8 cellular contexts compared by ENCODE assay signal in the genomic region with DNA sequence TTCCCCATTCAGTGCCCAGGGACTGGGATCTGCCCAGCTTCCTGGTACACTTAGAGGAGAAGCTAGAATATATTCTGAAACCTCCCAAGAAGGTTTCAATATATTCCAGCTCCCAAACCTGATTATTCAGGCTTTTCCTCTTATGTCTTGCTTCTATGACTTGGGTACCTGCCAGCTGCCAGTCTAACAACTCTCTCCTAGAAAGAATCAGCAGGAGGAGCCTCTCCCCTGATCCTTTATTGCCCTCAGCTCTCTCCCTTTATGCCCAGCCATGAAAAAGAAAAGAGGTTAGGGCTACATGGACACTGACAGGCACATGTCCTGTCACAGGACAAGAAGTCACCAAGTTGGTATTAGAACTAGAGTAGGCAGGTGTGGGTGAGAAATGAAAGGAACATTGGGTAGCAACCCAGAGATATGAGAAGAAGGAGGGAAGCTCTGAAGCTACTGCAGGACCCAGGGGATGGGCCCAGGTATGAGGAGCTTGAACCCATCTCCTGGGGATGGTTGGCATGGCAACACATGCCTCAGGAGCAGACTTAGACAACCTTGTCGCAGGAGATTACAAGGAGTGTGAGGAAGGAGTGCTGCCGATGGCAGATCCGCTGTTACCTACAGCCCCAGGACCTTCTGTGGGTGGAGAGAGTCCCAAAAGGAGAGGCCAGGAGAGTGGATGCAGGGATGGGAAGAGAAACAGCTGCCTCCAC. TPM values are rescaled to one million over a fixed set of nuclear protein-coding genes. Genes with fewer than 3 reads are reported as not detected.
DNase-seq lines count a peak whose midpoint lies in the region; ATAC-seq and TF ChIP-seq lines count a peak whose summit lies in the region.

No MANE protein-coding gene starts in this region.

- H3K27me3 ChIP-seq in GM23248 (replicated peaks; ENCODE audit: insufficient read depth): no peaks in the 10 kb centered on the region
- no peaks in the 10 kb centered on the region for H3K27me3 ChIP-seq in prostate gland (replicated peaks; ENCODE audit: insufficient read depth)

- no peaks in the 10 kb centered on the region for H3K9me2 ChIP-seq in GM23248 (ENCODE audit: insufficient read depth)
- no peaks in the 10 kb centered on the region for H3K9me2 ChIP-seq in OCI-LY7 (ENCODE audit: insufficient read depth, low read length)

- DNase-seq in GM23248 (peak; percentile 26), OCI-LY7 (ENCODE audit: low spot score) (no peak), epithelial cell of proximal tubule (ENCODE audit: low read depth) (no peak), prostate gland (ENCODE audit: low spot score) (peak; percentile 42), GM10266 (ENCODE audit: extremely low spot score) (no peak)
- no peak for DNase-seq in effector CD4-positive, alpha-beta T cell

- TF ChIP-seq CTCF in OCI-LY7 (conservative IDR thresholded peaks at IDR 0.05; ENCODE audit: low read length) (no peak), epithelial cell of proximal tubule (conservative IDR thresholded peaks at IDR 0.05; ENCODE audit: low read depth, low read length) (no peak), prostate gland (IDR thresholded peaks at IDR 0.05) (no peak), GM10266 (IDR thresholded peaks at IDR 0.05; ENCODE audit: control insufficient read depth, insufficient read depth, low read depth, missing control alignments) (no peak)

- H3K79me2 ChIP-seq in GM23248 (ENCODE audit: insufficient read depth) (peaks cover 42% of the 10 kb centered on the region), OCI-LY7 (ENCODE audit: insufficient read depth, low read depth, low read length) (no peaks in the 10 kb centered on the region)

- ATAC-seq in GM18519 (IDR thresholded peaks at IDR 0.05; ENCODE audit: low FRiP score, unreplicated experiment): no peak
- no peak for ATAC-seq in HG02610 (IDR thresholded peaks at IDR 0.05; ENCODE audit: unreplicated experiment)

- POLR2A ChIA-PET in OCI-LY7 (lab: Charles Lee): interaction anchor here (0.6 to 1.3 kb wide), 3 partner anchors 100 to 375 kb away, joined by 3 read pairs; a partner anchor contains a TSS

- intact Hi-C loops in OCI-LY7 (cut with micrococcal nuclease; ENCODE audit: unreplicated experiment) (no loop called here), prostate gland (cut with DNase I) (no loop called here)

- no peak for TF ChIP-seq POLR2A in prostate gland (IDR thresholded peaks at IDR 0.05)

- H3K4me1 ChIP-seq in GM23248 (ENCODE audit: insufficient read depth) (peaks cover 26% of the 10 kb centered on the region), OCI-LY7 (ENCODE audit: insufficient read depth, low read length, poor library complexity, severe bottlenecking) (peaks cover 27% of the 10 kb centered on the region), prostate gland (replicated peaks) (peaks cover 2% of the 10 kb centered on the region)

- no peaks in the 10 kb centered on the region for H3K36me3 ChIP-seq in GM23248 (ENCODE audit: low read depth)
- no peaks in the 10 kb centered on the region for H3K36me3 ChIP-seq in OCI-LY7 (ENCODE audit: insufficient read depth, low read length)
- H3K36me3 ChIP-seq in prostate gland: no peaks in the 10 kb centered on the region

- no peaks in the 10 kb centered on the region for H3K9me3 ChIP-seq in GM23248 (ENCODE audit: low read depth)
- H3K9me3 ChIP-seq in OCI-LY7 (ENCODE audit: low read length): no peaks in the 10 kb centered on the region
- no peaks in the 10 kb centered on the region for H3K9me3 ChIP-seq in prostate gland

- H3K4me3 ChIP-seq in GM23248 (peak overlapping the region; percentile 97), OCI-LY7 (ENCODE audit: low read depth, low read length, poor library complexity, severe bottlenecking) (peak overlapping the region; percentile 72), epithelial cell of proximal tubule (ENCODE audit: low read depth, low read length) (peak overlapping the region; percentile 86), prostate gland (peak overlapping the region in 1 of 2 donors; percentile 72)

- WGBS in GM23248 (ENCODE audit: low coverage in 1 of 2, low lambda C conversion rate in 2 of 2, missing lambda C conversion rate in 2 of 2), 2 experiments: 90 to 98% methylated on average over 3 of the region's 3 CpGs
- WGBS in prostate gland: 76% methylated on average over 3 of the region's 3 CpGs

- in situ Hi-C loops in GM23248 (cut with MboI): no loop called here

- H3K4me2 ChIP-seq in GM23248 (ENCODE audit: unreplicated experiment) (peak overlapping the region; percentile 85), OCI-LY7 (ENCODE audit: low read length) (peak overlapping the region; percentile 78)

- peak overlapping the region; percentile 88 for H3K9ac ChIP-seq in GM23248

- H3K27ac ChIP-seq in GM23248: no peak overlapping the region
- no peak overlapping the region for H3K27ac ChIP-seq in OCI-LY7 (ENCODE audit: low read depth, low read length, poor library complexity, severe bottlenecking)
- H3K27ac ChIP-seq in prostate gland: peak overlapping the region; percentile 86 to 88

- H3F3A ChIP-seq in GM23248 (ENCODE audit: insufficient read depth): peaks cover 10% of the 10 kb centered on the region; the same call in 1 of the 2 replicates

- H2AFZ ChIP-seq in GM23248 (peak overlapping the region; percentile 97), OCI-LY7 (ENCODE audit: low read length) (no peak overlapping the region; the same call in 1 of the 2 replicates)

- no TSS peak for BruUV-seq in OCI-LY7 (replicated peaks; lab: Mats Ljungman, UMichigan)

- no peaks in the 10 kb centered on the region for H4K20me1 ChIP-seq in GM23248 (ENCODE audit: insufficient read depth)
- H4K20me1 ChIP-seq in OCI-LY7 (ENCODE audit: insufficient read depth, low read length): no peaks in the 10 kb centered on the region

- CTCF ChIA-PET in OCI-LY7 (lab: Charles Lee; ENCODE audit: unreplicated experiment): interaction anchor here (0.9 to 2.1 kb wide), 3 partner anchors 13 to 63 kb away, joined by 3 to 6 read pairs (median 5); no protein-coding TSS in a partner anchor

RNA-seq across cellular contexts. Expression of a gene that starts 2.0 kb away (rescaled TPM):
- total RNA-seq in GM23248 (2014; rRNA removed; shearing (Covaris generic)): 18.6 and 26.8 TPM in 2 replicates
- 22.4 and 22.6 TPM in 2 replicates for polyA plus RNA-seq in GM23248 (2016; fragmentation: Nextera tagmentation; extraction: Ambion mirVana)
- total RNA-seq in OCI-LY7 (2014; rRNA removed; shearing (Covaris generic)): 5.6 and 5.9 TPM in 2 replicates
- total RNA-seq in OCI-LY7 (2022) (20.6 and 23.0 TPM in 2 replicates), epithelial cell of proximal tubule (19.6 and 32.6 TPM in 2 replicates), prostate gland (10 to 100 TPM in 1 of 2 donors, 1 to 10 TPM in 1; 4.6 to 21.8 TPM)

RNA-seq across cellular contexts. Expression of a gene that starts 27.4 kb away (rescaled TPM):
- 24.8 and 25.8 TPM in 2 replicates for total RNA-seq in GM23248 (2014; rRNA removed; shearing (Covaris generic))
- 4.1 TPM in 2 replicates for polyA plus RNA-seq in GM23248 (2016; fragmentation: Nextera tagmentation; extraction: Ambion mirVana)
- total RNA-seq in OCI-LY7 (2014; rRNA removed; shearing (Covaris generic)): not detected in 2 replicates
- total RNA-seq in OCI-LY7 (2022): not detected in 2 replicates
- 13.5 and 21.6 TPM in 2 replicates for total RNA-seq in epithelial cell of proximal tubule
- 10 to 100 TPM; 35.3 to 73.5 TPM for total RNA-seq in prostate gland

RNA-seq across cellular contexts. Expression of a gene that starts 35.7 kb away (rescaled TPM):
- 56.5 and 61.0 TPM in 2 replicates for total RNA-seq in GM23248 (2014; rRNA removed; shearing (Covaris generic))
- polyA plus RNA-seq in GM23248 (2016; fragmentation: Nextera tagmentation; extraction: Ambion mirVana): 32.1 and 34.2 TPM in 2 replicates
- total RNA-seq in OCI-LY7 (2014; rRNA removed; shearing (Covaris generic)): 91.1 and 101 TPM in 2 replicates
- 103 and 119 TPM in 2 replicates for total RNA-seq in OCI-LY7 (2022)
- total RNA-seq in epithelial cell of proximal tubule: 84.0 and 90.8 TPM in 2 replicates
- total RNA-seq in prostate gland: 10 to 100 TPM; 71.0 to 87.2 TPM

RNA-seq across cellular contexts. Expression of a gene that starts 49.4 kb away (rescaled TPM):
- 0.32 TPM in 1 of 2 replicates, not detected in the other for total RNA-seq in GM23248 (2014; rRNA removed; shearing (Covaris generic))
- polyA plus RNA-seq in GM23248 (2016; fragmentation: Nextera tagmentation; extraction: Ambion mirVana): 0.13 TPM in 1 of 2 replicates, not detected in the other
- 6.5 and 7.3 TPM in 2 replicates for total RNA-seq in OCI-LY7 (2014; rRNA removed; shearing (Covaris generic))
- total RNA-seq in OCI-LY7 (2022) (12.7 and 13.9 TPM in 2 replicates), epithelial cell of proximal tubule (3.3 and 8.9 TPM in 2 replicates), prostate gland (1 to 10 TPM in 1 of 2 donors, under 1 TPM in 1; 0.41 to 1.6 TPM)

Comparison
In these comparisons a context has a peak if more than half of its experiments do, and no peak if none do; other contexts are left out.
1. DNase-seq: peak in GM23248 (single experiment) and prostate gland (single experiment); none in OCI-LY7 (single experiment), epithelial cell of proximal tubule (single experiment), effector CD4-positive, alpha-beta T cell (single experiment) and GM10266 (single experiment).
2. H3K27ac ChIP-seq: peak in prostate gland (2 of 2); none in GM23248 (single experiment) and OCI-LY7 (single experiment).
3. RNA of a gene that starts 27.4 kb away (total RNA-seq): 35.3 to 73.5 TPM in prostate gland, 24.8 to 25.8 TPM in GM23248 and 13.5 to 21.6 TPM in epithelial cell of proximal tubule; not detected in OCI-LY7; every median in the first group is over 10 times any median in the second.